13 cellular contexts compared by ENCODE assay signal in genomic region chr5:17269201-17269600, GRCh38. TPM values are rescaled to one million over a fixed set of nuclear protein-coding genes. Genes with fewer than 3 reads are reported as not detected.
A peak's percentile ranks its signal among the peaks of the same experiment; 100 is the strongest.
DNase-seq lines count a peak whose midpoint lies in the region; ATAC-seq and TF ChIP-seq lines count a peak whose summit lies in the region.
"Had no signal": no experiment of that assay in that cellular context is flagged by ENCODE, and none has a peak within 500 bp of the region (broad histone marks: within the 10 kb centered on the region; RNA-seq: fewer than 3 reads in every experiment).

No MANE protein-coding gene starts in this region.

- H3K4me1 Mint-ChIP-seq in stimulated activated memory B cell treated with anti-CD40 and anti-IgM and Interleukin-4, amounts not matched to agents 10 μg/mL and 1 μg/mL and 100 μg/mL, for 72 hours: peaks cover 73% of the 10 kb centered on the region
- H3K4me1 Mint-ChIP-seq in activated CD4-positive, alpha-beta T cell treated with anti-CD3 and anti-CD28 coated beads for 36 hours: no peaks in the 10 kb centered on the region
- H3K4me1 Mint-ChIP-seq in CD8-positive, alpha-beta T cell (ENCODE audit: low read depth): no peaks in the 10 kb centered on the region

- H3K36me3 ChIP-seq in CD8-positive, alpha-beta T cell (ENCODE audit: insufficient read depth, low read length): no peaks in the 10 kb centered on the region

- H3K27me3 Mint-ChIP-seq in stimulated activated memory B cell treated with anti-CD40 and anti-IgM and Interleukin-4, amounts not matched to agents 10 μg/mL and 1 μg/mL and 100 μg/mL, for 72 hours: no peaks in the 10 kb centered on the region
- H3K27me3 Mint-ChIP-seq in activated CD4-positive, alpha-beta T cell treated with anti-CD3 and anti-CD28 coated beads for 36 hours: no peaks in the 10 kb centered on the region
- no peaks in the 10 kb centered on the region for H3K27me3 Mint-ChIP-seq in CD8-positive, alpha-beta T cell (ENCODE audit: low read depth)
- H3K27me3 Mint-ChIP-seq: activated naive CD8-positive, alpha-beta T cell had no signal

- no peak overlapping the region for H3K4me3 ChIP-seq in CD8-positive, alpha-beta T cell (ENCODE audit: low read depth, low read length)

- H3K27ac ChIP-seq in CD8-positive, alpha-beta T cell (ENCODE audit: low read depth, low read length): no peak overlapping the region

- peaks cover 29% of the 10 kb centered on the region for H3K36me3 Mint-ChIP-seq in stimulated activated memory B cell treated with anti-CD40 and anti-IgM and Interleukin-4, amounts not matched to agents 10 μg/mL and 1 μg/mL and 100 μg/mL, for 72 hours
- no peaks in the 10 kb centered on the region for H3K36me3 Mint-ChIP-seq in activated CD4-positive, alpha-beta T cell treated with anti-CD3 and anti-CD28 coated beads for 36 hours (ENCODE audit: low read depth)
- H3K36me3 Mint-ChIP-seq in CD8-positive, alpha-beta T cell: no peaks in the 10 kb centered on the region
- H3K36me3 Mint-ChIP-seq: activated naive CD8-positive, alpha-beta T cell had no signal

- H3K9me3 Mint-ChIP-seq in stimulated activated memory B cell treated with anti-CD40 and anti-IgM and Interleukin-4, amounts not matched to agents 10 μg/mL and 1 μg/mL and 100 μg/mL, for 72 hours: no peaks in the 10 kb centered on the region
- peaks cover 5% of the 10 kb centered on the region for H3K9me3 Mint-ChIP-seq in activated CD4-positive, alpha-beta T cell treated with anti-CD3 and anti-CD28 coated beads for 36 hours (ENCODE audit: low read depth)
- peaks cover 6% of the 10 kb centered on the region for H3K9me3 Mint-ChIP-seq in CD8-positive, alpha-beta T cell

- H3K27me3 ChIP-seq in CD8-positive, alpha-beta T cell (ENCODE audit: insufficient read depth, low read length): no peaks in the 10 kb centered on the region

- H3K27ac Mint-ChIP-seq in stimulated activated memory B cell treated with anti-CD40 and anti-IgM and Interleukin-4, amounts not matched to agents 10 μg/mL and 1 μg/mL and 100 μg/mL, for 72 hours: peak overlapping the region; percentile 78
- H3K27ac Mint-ChIP-seq in activated CD4-positive, alpha-beta T cell treated with anti-CD3 and anti-CD28 coated beads for 36 hours: no peak overlapping the region
- H3K27ac Mint-ChIP-seq in CD8-positive, alpha-beta T cell: no peak overlapping the region
- H3K27ac Mint-ChIP-seq: activated naive CD8-positive, alpha-beta T cell had no signal

- intact Hi-C loops in activated CD4-positive, alpha-beta T cell treated with anti-CD3 and anti-CD28 coated beads for 36 hours (cut with DNase I, micrococcal nuclease): no loop called here
- intact Hi-C loops in CD8-positive, alpha-beta T cell (cut with DNase I, micrococcal nuclease): no loop called here

- H3K4me3 Mint-ChIP-seq in stimulated activated memory B cell treated with anti-CD40 and anti-IgM and Interleukin-4, amounts not matched to agents 10 μg/mL and 1 μg/mL and 100 μg/mL, for 72 hours: peak overlapping the region; percentile 7
- no peak overlapping the region for H3K4me3 Mint-ChIP-seq in activated CD4-positive, alpha-beta T cell treated with anti-CD3 and anti-CD28 coated beads for 36 hours
- no peak overlapping the region for H3K4me3 Mint-ChIP-seq in CD8-positive, alpha-beta T cell
- H3K4me3 Mint-ChIP-seq: activated naive CD8-positive, alpha-beta T cell had no signal

- no peak for DNase-seq in activated CD4-positive, alpha-beta T cell treated with anti-CD3 and anti-CD28 coated beads for 36 hours
- DNase-seq in NCI-H1436 treated with DMSO at 0.1 percent for 48 hours (lab: John Stamatoyannopoulos, UW): no peak
- no peak for DNase-seq in CD8-positive, alpha-beta T cell
- DNase-seq: DMS153; effector CD4-positive, alpha-beta T cell; H7; hippocampal formation; mesendoderm had no signal

- TF ChIP-seq CTCF in CD8-positive, alpha-beta T cell (IDR thresholded peaks at IDR 0.05): no peak

- CTCF ChIA-PET in activated CD4-positive, alpha-beta T cell treated with anti-CD3 and anti-CD28 coated beads for 36 hours (lab: Charles Lee): no interaction called here
- CTCF ChIA-PET in CD8-positive, alpha-beta T cell (lab: Charles Lee): no interaction called here

- peak; percentile 76 for ATAC-seq in GM19324 (IDR thresholded peaks at IDR 0.05; ENCODE audit: low FRiP score, unreplicated experiment)
- ATAC-seq in HG02642 (IDR thresholded peaks at IDR 0.05; ENCODE audit: poor library complexity, unreplicated experiment): peak; percentile 88
- ATAC-seq in HG03469 (IDR thresholded peaks at IDR 0.05; ENCODE audit: unreplicated experiment): peak; percentile 59
- ATAC-seq in stimulated activated memory B cell treated with anti-CD40 and anti-IgM and Interleukin-4, amounts not matched to agents 10 μg/mL and 1 μg/mL and 100 μg/mL, for 72 hours: peak; percentile 87
- ATAC-seq in activated CD4-positive, alpha-beta T cell treated with anti-CD3 and anti-CD28 coated beads for 36 hours: no peak
- ATAC-seq in CD8-positive, alpha-beta T cell: no peak

- POLR2A ChIA-PET in activated CD4-positive, alpha-beta T cell treated with anti-CD3 and anti-CD28 coated beads for 36 hours (lab: Charles Lee): no interaction called here
- POLR2A ChIA-PET in CD8-positive, alpha-beta T cell (lab: Charles Lee): no interaction called here

- H3K9me3 ChIP-seq in CD8-positive, alpha-beta T cell (ENCODE audit: low read length): no peaks in the 10 kb centered on the region

- H3K4me1 ChIP-seq in CD8-positive, alpha-beta T cell (ENCODE audit: insufficient read depth, low read length): no peaks in the 10 kb centered on the region

RNA-seq across cellular contexts. Expression of gene BASP1, which starts 51.8 kb away (rescaled TPM):
- 1 to 10 TPM; 1.3 to 1.6 TPM for total RNA-seq in activated CD4-positive, alpha-beta T cell treated with anti-CD3 and anti-CD28 coated beads for 36 hours
- under 1 TPM; 0.22 to 0.43 TPM for total RNA-seq in CD8-positive, alpha-beta T cell

Comparison
In these comparisons a context has a peak if more than half of its experiments do, and no peak if none do; other contexts are left out.
1. ATAC-seq: peak in GM19324 (single experiment), HG02642 (single experiment), HG03469 (single experiment) and stimulated activated memory B cell treated with anti-CD40 and anti-IgM and Interleukin-4, amounts not matched to agents 10 μg/mL and 1 μg/mL and 100 μg/mL, for 72 hours (single experiment); none in activated CD4-positive, alpha-beta T cell treated with anti-CD3 and anti-CD28 coated beads for 36 hours (single experiment) and CD8-positive, alpha-beta T cell (single experiment).